ENCODE assay signal across 32 cellular contexts in the genomic region with DNA sequence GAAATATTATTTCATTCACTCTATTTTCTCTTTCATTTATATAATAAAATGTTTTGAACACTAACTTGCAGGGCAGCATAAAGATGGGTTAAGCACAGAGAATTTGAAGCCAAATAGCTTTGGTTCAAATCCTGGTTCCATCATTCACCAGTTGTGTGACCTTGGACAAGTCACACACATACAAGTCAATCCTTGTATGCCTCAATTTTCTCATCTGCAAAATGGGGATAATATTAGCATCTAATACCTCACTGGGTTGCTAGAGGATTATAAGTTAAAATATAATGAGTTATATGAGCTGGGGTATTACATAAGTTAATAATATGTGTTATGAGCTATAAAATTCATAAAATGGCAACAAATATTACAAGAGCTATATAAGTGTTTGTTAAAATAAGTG.
DNase-seq lines count a peak whose midpoint lies in the region; ATAC-seq, FAIRE-seq and TF ChIP-seq lines count a peak whose summit lies in the region.
"Had no signal": no experiment of that assay in that cellular context is flagged by ENCODE, and none has a peak within 500 bp of the region (broad histone marks: within the 10 kb centered on the region; RNA-seq: fewer than 3 reads in every experiment).

No MANE protein-coding gene starts in this region.

- H3K27ac ChIP-seq in HepG2 (ENCODE audit: extremely low read length, insufficient read depth, low read length) (no peak overlapping the region), right lobe of liver (no peak overlapping the region), K562 (ENCODE audit: extremely low read depth, low read depth, low read length) (no peak overlapping the region)
- H3K27ac ChIP-seq: 22Rv1; A549; BLaER1; BLaER1 treated with 17β-estradiol and CSF1 and Interleukin-3, amounts not matched to agents 10 nM and 100 nM; C4-2B had no signal

- H4K20me1 ChIP-seq in HepG2 (ENCODE audit: insufficient read depth, low read length) (no peaks in the 10 kb centered on the region), K562 (replicated peaks; ENCODE audit: control insufficient read depth, insufficient read depth, low read length) (no peaks in the 10 kb centered on the region)
- H4K20me1 ChIP-seq: BLaER1; BLaER1 treated with 17β-estradiol and CSF1 and Interleukin-3, amounts not matched to agents 10 nM and 100 nM had no signal

- H3K9ac ChIP-seq in HepG2 (ENCODE audit: insufficient read depth, low read depth, low read length) (no peak overlapping the region), K562 (ENCODE audit: insufficient read depth in 1 of 2, low read depth in 2 of 2, low read length in 2 of 2) (no peak overlapping the region)
- H3K9ac ChIP-seq: BLaER1; BLaER1 treated with 17β-estradiol and CSF1 and Interleukin-3, amounts not matched to agents 10 nM and 100 nM had no signal

- no peak for TF ChIP-seq EP300 in HepG2 (IDR thresholded peaks at IDR 0.05; ENCODE audit: low read depth in 2 of 2, low read length in 2 of 2)
- no peak for TF ChIP-seq EP300 in HepG2 (CRISPR knock-in tag; IDR thresholded peaks at IDR 0.05; ENCODE audit: borderline replicate concordance)
- no peak for TF ChIP-seq EP300 in K562 (IDR thresholded peaks at IDR 0.05; ENCODE audit: low read length)

- no peaks in the 10 kb centered on the region for H3K9me3 ChIP-seq in HepG2 (ENCODE audit: low read length)
- no peaks in the 10 kb centered on the region for H3K9me3 ChIP-seq in right lobe of liver
- no peaks in the 10 kb centered on the region for H3K9me3 ChIP-seq in K562 (replicated peaks; ENCODE audit: control insufficient read depth, insufficient read depth, low read depth, low read length)
- H3K9me3 ChIP-seq: A549, BE2C, BLaER1, Caco-2 had no signal

- CTCF ChIA-PET in HepG2 (lab: Yijun Ruan, JAX; ENCODE audit: low intra/inter-chr PET ratio, low total read pairs) (no interaction called here), K562 (lab: Yijun Ruan, JAX; ENCODE audit: low intra/inter-chr PET ratio) (no interaction called here)

- POLR2A ChIA-PET in HepG2 (lab: Yijun Ruan, JAX) (no interaction called here), K562 (lab: Yijun Ruan, JAX) (no interaction called here)

- in situ Hi-C loops in HepG2 (cut with HindIII; ENCODE audit: extremely low pct_ligation_motif_present, low pct_unique_long_range_greater_than_20kb) (no loop called here), K562 (cut with MboI) (no loop called here)

- no peak for TF ChIP-seq POLR2A in HepG2 (IDR thresholded peaks at IDR 0.05; ENCODE audit: insufficient read depth in 1 of 2, low read depth in 2 of 2, low read length in 2 of 2)
- no peak for TF ChIP-seq POLR2A in right lobe of liver (IDR thresholded peaks at IDR 0.05)
- TF ChIP-seq POLR2A in K562 (conservative IDR thresholded peaks at IDR 0.05) = no peak

- H3K27me3 ChIP-seq in HepG2 (ENCODE audit: control insufficient read depth in 1 of 2, insufficient read depth in 2 of 2, low read length in 2 of 2) (no peaks in the 10 kb centered on the region), right lobe of liver (no peaks in the 10 kb centered on the region), K562 (ENCODE audit: control insufficient read depth in 2 of 2, insufficient read depth in 2 of 2, low read length in 2 of 2) (no peaks in the 10 kb centered on the region)
- H3K27me3 ChIP-seq: BE2C; BLaER1; BLaER1 treated with 17β-estradiol and CSF1 and Interleukin-3, amounts not matched to agents 10 nM and 100 nM had no signal

- no peak overlapping the region for H3K4me3 ChIP-seq in HepG2 (replicated peaks in 1 of 3; ENCODE audit: insufficient read depth in 1 of 3, low read depth in 2 of 3, low read length in 3 of 3)
- no peak overlapping the region for H3K4me3 ChIP-seq in right lobe of liver
- no peak overlapping the region for H3K4me3 ChIP-seq in K562
- H3K4me3 ChIP-seq: A549; BLaER1; BLaER1 treated with 17β-estradiol and CSF1 and Interleukin-3, amounts not matched to agents 10 nM and 100 nM had no signal

- H3K79me2 ChIP-seq in HepG2 (ENCODE audit: insufficient read depth, low read length) = peaks cover 26% of the 10 kb centered on the region
- H3K79me2 ChIP-seq in K562 (ENCODE audit: control insufficient read depth, insufficient read depth, low read length) = no peaks in the 10 kb centered on the region

- ATAC-seq in HepG2 (no peak), right lobe of liver (no peak), K562 (no peak)
- ATAC-seq: A549; CD8-positive, alpha-beta T cell had no signal

- H3K9me1 ChIP-seq in K562 (ENCODE audit: control insufficient read depth, insufficient read depth, low read length) = no peaks in the 10 kb centered on the region

- intact Hi-C loops in HepG2 (cut with micrococcal nuclease; ENCODE audit: unreplicated experiment) (loop anchor here (5.0 kb wide), 1 partner anchor 93 kb away; a partner anchor contains a TSS), right lobe of liver (cut with DNase I) (no loop called here), K562 (cut with micrococcal nuclease) (no loop called here)

- H3K36me3 ChIP-seq in HepG2 (replicated peaks in 1 of 2; ENCODE audit: control insufficient read depth in 1 of 2, insufficient read depth in 2 of 2, low read length in 2 of 2) = peaks cover 2 to 4% of the 10 kb centered on the region in 2 experiments; a peak in 3 of 5 replicates
- no peaks in the 10 kb centered on the region for H3K36me3 ChIP-seq in right lobe of liver
- no peaks in the 10 kb centered on the region for H3K36me3 ChIP-seq in K562 (ENCODE audit: control insufficient read depth, insufficient read depth, low read length)
- H3K36me3 ChIP-seq: BE2C; BLaER1; BLaER1 treated with 17β-estradiol and CSF1 and Interleukin-3, amounts not matched to agents 10 nM and 100 nM had no signal

- DNase-seq in HepG2 (ENCODE audit: low spot score) (no peak), right lobe of liver (no peak), K562 (ENCODE audit: extremely low read depth in 1 of 4, low spot score in 3 of 4) (no peak), NCI-H2196 treated with DMSO at 0.1 percent for 48 hours (lab: John Stamatoyannopoulos, UW; ENCODE audit: unreplicated experiment) (no peak), germinal center (ENCODE audit: low spot score) (no peak)
- DNase-seq: 8988T; ACHN; AML-193; BE2C; C1 segment of cervical spinal cord; Caco-2; Calu3; CD4-positive, alpha-beta memory T cell; CD4-positive, alpha-beta T cell; CD4-positive, CD25-positive, alpha-beta regulatory T cell; CD8-positive, alpha-beta memory T cell; CD8-positive, alpha-beta T cell; COR-L47; DMS 273 treated with DMSO at 0.1 percent for 48 hours; DMS153; DMS53; DMS79; DMS79 treated with DMSO at 0.1 percent for 48 hours; DND-41; EL had no signal

- TF ChIP-seq RAD21 in HepG2 (CRISPR knock-in tag; IDR thresholded peaks at IDR 0.05) = no peak
- no peak for TF ChIP-seq RAD21 in K562 (CRISPR knock-in tag; conservative IDR thresholded peaks at IDR 0.05 in 1 of 2, IDR thresholded peaks at IDR 0.05 in 1 of 2)

- H3K4me2 ChIP-seq in HepG2 (ENCODE audit: low read depth, low read length) (no peak overlapping the region), K562 (ENCODE audit: insufficient read depth, low read length) (no peak overlapping the region)
- H3K4me2 ChIP-seq: A549; BLaER1; BLaER1 treated with 17β-estradiol and CSF1 and Interleukin-3, amounts not matched to agents 10 nM and 100 nM had no signal

- H2AFZ ChIP-seq in HepG2 (ENCODE audit: low read length) (no peak overlapping the region), K562 (ENCODE audit: low read depth, low read length) (no peak overlapping the region)

- no peak for TF ChIP-seq CTCF in HepG2 (CRISPR knock-in tag; IDR thresholded peaks at IDR 0.05)
- no peak for TF ChIP-seq CTCF in right lobe of liver (IDR thresholded peaks at IDR 0.05)
- no peak for TF ChIP-seq CTCF in K562 (IDR thresholded peaks at IDR 0.05 in 2 of 3, conservative IDR thresholded peaks at IDR 0.05 in 1 of 3; ENCODE audit: insufficient read depth in 2 of 3, low read depth in 1 of 3, low read length in 3 of 3)

- H3K4me1 ChIP-seq in HepG2 (ENCODE audit: insufficient read depth, low read length) (peaks cover 44% of the 10 kb centered on the region), right lobe of liver (no peaks in the 10 kb centered on the region), K562 (replicated peaks in 1 of 2; ENCODE audit: control insufficient read depth in 2 of 2, insufficient read depth in 2 of 2, low read length in 2 of 2) (no peaks in the 10 kb centered on the region; a peak in 1 of 5 replicates)
- H3K4me1 ChIP-seq: A549; BE2C; BLaER1; BLaER1 treated with 17β-estradiol and CSF1 and Interleukin-3, amounts not matched to agents 10 nM and 100 nM; Caco-2 had no signal

- FAIRE-seq in HepG2 (lab: Jason Lieb, UNC) (no peak), K562 (lab: Jason Lieb, UNC) (no peak), islet of Langerhans (lab: Jason Lieb, UNC) (peak; percentile 66)
- FAIRE-seq: A549, D721Med had no signal

- BruUV-seq in HepG2 (replicated peaks; lab: Mats Ljungman, UMichigan) (no TSS peak), K562 (replicated peaks; lab: Mats Ljungman, UMichigan) (no TSS peak)

TF ChIP-seq in HepG2, 621 proteins besides CTCF, POLR2A, EP300 and RAD21 (continues in another document):
- TF ChIP-seq RCOR2 (CRISPR knock-in tag; IDR thresholded peaks at IDR 0.05) (peak; percentile 77; the same call in 1 of the 2 replicates), ZNF343 (CRISPR knock-in tag; IDR thresholded peaks at IDR 0.05) (no peak), ZNF614 (CRISPR knock-in tag; IDR thresholded peaks at IDR 0.05; ENCODE audit: borderline replicate concordance) (no peak), ZMYM3 (CRISPR knock-in tag; IDR thresholded peaks at IDR 0.05) (peak; percentile 81; the same call in 1 of the 2 replicates), ZNF629 (CRISPR knock-in tag; conservative IDR thresholded peaks at IDR 0.05) (peak; percentile 97), HDAC6 (IDR thresholded peaks at IDR 0.05; ENCODE audit: low read depth, low read length) (peak; percentile 38; the same call in 1 of the 2 replicates), ZNF10 (CRISPR knock-in tag; IDR thresholded peaks at IDR 0.05; ENCODE audit: borderline replicate concordance, low read depth) (no peak), KDM1A (CRISPR knock-in tag; IDR thresholded peaks at IDR 0.05) (peak; percentile 87)

TF ChIP-seq in K562, 482 proteins besides CTCF, POLR2A, EP300 and RAD21 (continues in another document):
- TF ChIP-seq KDM1A (IDR thresholded peaks at IDR 0.05) (peak; percentile 21 to 72; a peak in 2 of 4 replicates), BCOR (IDR thresholded peaks at IDR 0.05) (peak; percentile 78), RBM25 (IDR thresholded peaks at IDR 0.05; ENCODE audit: low read depth, low read length, severe bottlenecking) (peak; percentile 40)
- TF ChIP-seq, protein P1, sequence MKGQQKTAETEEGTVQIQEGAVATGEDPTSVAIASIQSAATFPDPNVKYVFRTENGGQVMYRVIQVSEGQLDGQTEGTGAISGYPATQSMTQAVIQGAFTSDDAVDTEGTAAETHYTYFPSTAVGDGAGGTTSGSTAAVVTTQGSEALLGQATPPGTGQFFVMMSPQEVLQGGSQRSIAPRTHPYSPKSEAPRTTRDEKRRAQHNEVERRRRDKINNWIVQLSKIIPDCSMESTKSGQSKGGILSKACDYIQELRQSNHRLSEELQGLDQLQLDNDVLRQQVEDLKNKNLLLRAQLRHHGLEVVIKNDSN (CRISPR knock-in tag; IDR thresholded peaks at IDR 0.05) = no peak
